In the genomic region with DNA sequence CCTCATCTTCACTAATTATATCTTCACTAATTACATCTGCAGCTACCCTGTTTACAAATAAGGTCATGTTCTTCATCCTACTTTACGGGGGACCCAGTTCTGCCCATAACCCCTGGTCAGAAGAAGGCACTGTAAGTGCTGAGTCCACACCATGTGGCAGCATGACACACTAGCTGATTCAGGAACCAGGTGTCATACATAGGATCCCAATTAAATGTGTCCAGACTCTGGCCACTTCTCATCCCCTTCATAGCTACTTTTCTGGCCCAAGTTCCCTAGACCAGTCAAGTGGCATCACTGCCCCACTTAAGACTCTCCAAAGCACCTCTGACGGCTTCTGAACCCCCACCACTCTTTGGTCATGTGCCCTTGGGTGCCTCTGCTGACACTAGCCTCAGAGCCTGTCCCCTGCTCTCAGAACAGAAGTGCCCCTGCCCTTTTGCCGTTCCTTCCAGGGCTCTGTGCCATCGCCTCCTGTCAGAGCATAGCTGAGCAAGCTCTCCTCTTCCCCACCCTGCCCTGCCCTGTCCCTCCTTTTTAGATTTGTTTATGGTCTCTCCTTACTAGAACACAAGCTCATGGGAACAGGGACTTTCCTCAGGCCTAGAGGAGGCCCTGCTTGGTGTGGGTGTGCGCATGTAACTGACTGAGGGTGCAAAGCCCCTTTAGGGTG, we compare ENCODE assay signal across 1 cellular context.
TF ChIP-seq lines count a peak whose summit lies in the region.

No MANE protein-coding gene starts in this region.

TF ChIP-seq in GM23338, 12 proteins besides CTCF, POLR2A, EP300 and RAD21 (continued from another document):
- TF ChIP-seq, protein P1, sequence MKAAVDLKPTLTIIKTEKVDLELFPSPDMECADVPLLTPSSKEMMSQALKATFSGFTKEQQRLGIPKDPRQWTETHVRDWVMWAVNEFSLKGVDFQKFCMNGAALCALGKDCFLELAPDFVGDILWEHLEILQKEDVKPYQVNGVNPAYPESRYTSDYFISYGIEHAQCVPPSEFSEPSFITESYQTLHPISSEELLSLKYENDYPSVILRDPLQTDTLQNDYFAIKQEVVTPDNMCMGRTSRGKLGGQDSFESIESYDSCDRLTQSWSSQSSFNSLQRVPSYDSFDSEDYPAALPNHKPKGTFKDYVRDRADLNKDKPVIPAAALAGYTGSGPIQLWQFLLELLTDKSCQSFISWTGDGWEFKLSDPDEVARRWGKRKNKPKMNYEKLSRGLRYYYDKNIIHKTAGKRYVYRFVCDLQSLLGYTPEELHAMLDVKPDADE (IDR thresholded peaks at IDR 0.05) = no peak
- TF ChIP-seq EZH2phosphoT487 (IDR thresholded peaks at IDR 0.05; ENCODE audit: unreplicated experiment) = no peak
- no peak for TF ChIP-seq NANOG (IDR thresholded peaks at IDR 0.05; ENCODE audit: borderline replicate concordance)
- no peak for TF ChIP-seq POLR2AphosphoS5 (IDR thresholded peaks at IDR 0.05; ENCODE audit: low read depth)
- TF ChIP-seq, protein P2, sequence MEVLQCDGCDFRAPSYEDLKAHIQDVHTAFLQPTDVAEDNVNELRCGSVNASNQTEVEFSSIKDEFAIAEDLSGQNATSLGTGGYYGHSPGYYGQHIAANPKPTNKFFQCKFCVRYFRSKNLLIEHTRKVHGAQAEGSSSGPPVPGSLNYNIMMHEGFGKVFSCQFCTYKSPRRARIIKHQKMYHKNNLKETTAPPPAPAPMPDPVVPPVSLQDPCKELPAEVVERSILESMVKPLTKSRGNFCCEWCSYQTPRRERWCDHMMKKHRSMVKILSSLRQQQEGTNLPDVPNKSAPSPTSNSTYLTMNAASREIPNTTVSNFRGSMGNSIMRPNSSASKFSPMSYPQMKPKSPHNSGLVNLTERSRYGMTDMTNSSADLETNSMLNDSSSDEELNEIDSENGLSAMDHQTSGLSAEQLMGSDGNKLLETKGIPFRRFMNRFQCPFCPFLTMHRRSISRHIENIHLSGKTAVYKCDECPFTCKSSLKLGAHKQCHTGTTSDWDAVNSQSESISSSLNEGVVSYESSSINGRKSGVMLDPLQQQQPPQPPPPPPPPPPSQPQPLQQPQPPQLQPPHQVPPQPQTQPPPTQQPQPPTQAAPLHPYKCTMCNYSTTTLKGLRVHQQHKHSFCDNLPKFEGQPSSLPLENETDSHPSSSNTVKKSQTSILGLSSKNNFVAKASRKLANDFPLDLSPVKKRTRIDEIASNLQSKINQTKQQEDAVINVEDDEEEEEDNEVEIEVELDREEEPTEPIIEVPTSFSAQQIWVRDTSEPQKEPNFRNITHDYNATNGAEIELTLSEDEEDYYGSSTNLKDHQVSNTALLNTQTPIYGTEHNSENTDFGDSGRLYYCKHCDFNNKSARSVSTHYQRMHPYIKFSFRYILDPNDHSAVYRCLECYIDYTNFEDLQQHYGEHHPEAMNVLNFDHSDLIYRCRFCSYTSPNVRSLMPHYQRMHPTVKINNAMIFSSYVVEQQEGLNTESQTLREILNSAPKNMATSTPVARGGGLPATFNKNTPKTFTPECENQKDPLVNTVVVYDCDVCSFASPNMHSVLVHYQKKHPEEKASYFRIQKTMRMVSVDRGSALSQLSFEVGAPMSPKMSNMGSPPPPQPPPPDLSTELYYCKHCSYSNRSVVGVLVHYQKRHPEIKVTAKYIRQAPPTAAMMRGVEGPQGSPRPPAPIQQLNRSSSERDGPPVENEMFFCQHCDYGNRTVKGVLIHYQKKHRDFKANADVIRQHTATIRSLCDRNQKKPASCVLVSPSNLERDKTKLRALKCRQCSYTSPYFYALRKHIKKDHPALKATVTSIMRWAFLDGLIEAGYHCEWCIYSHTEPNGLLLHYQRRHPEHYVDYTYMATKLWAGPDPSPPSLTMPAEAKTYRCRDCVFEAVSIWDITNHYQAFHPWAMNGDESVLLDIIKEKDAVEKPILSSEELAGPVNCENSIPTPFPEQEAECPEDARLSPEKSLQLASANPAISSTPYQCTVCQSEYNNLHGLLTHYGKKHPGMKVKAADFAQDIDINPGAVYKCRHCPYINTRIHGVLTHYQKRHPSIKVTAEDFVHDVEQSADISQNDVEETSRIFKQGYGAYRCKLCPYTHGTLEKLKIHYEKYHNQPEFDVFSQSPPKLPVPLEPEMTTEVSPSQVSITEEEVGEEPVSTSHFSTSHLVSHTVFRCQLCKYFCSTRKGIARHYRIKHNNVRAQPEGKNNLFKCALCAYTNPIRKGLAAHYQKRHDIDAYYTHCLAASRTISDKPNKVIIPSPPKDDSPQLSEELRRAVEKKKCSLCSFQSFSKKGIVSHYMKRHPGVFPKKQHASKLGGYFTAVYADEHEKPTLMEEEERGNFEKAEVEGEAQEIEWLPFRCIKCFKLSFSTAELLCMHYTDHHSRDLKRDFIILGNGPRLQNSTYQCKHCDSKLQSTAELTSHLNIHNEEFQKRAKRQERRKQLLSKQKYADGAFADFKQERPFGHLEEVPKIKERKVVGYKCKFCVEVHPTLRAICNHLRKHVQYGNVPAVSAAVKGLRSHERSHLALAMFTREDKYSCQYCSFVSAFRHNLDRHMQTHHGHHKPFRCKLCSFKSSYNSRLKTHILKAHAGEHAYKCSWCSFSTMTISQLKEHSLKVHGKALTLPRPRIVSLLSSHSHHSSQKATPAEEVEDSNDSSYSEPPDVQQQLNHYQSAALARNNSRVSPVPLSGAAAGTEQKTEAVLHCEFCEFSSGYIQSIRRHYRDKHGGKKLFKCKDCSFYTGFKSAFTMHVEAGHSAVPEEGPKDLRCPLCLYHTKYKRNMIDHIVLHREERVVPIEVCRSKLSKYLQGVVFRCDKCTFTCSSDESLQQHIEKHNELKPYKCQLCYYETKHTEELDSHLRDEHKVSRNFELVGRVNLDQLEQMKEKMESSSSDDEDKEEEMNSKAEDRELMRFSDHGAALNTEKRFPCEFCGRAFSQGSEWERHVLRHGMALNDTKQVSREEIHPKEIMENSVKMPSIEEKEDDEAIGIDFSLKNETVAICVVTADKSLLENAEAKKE (CRISPR knock-in tag; IDR thresholded peaks at IDR 0.05) = no peak
- TF ChIP-seq STAT1 (IDR thresholded peaks at IDR 0.05; ENCODE audit: unreplicated experiment) = no peak
TF ChIP-seq in GM23338: peak in this region for 0.
